15 cellular contexts compared by ENCODE assay signal in genomic region chr4:96052827-96053226, GRCh38.
"Had no signal": no experiment of that assay in that cellular context is flagged by ENCODE, and none has a peak within 500 bp of the region (broad histone marks: within the 10 kb centered on the region; RNA-seq: fewer than 3 reads in every experiment).

No MANE protein-coding gene starts in this region.

- DNase-seq: activated CD4-positive, alpha-beta T cell treated with anti-CD3 and anti-CD28 coated beads, Interleukin-2, amount 50 U/mL, for 48 hours; caudate nucleus; colonic mucosa; gastrocnemius medialis; heart left ventricle; left colon; nucleus accumbens; stimulated activated naive CD8-positive, alpha-beta T cell treated with anti-CD3 and anti-CD28 coated beads, Interleukin-15, Interleukin-2, amounts not matched to agents 100 U/mL and 50 U/mL, for 24 hours; transverse colon; WERI-Rb-1 had no signal

- H3K4me2 ChIP-seq: smooth muscle cell had no signal

- H3K27ac ChIP-seq: colonic mucosa, gastrocnemius medialis, heart left ventricle, right atrium auricular region, transverse colon, WERI-Rb-1 had no signal

- H3K9me3 ChIP-seq: colonic mucosa, gastrocnemius medialis, heart left ventricle, right atrium auricular region, transverse colon had no signal

- H3K4me3 ChIP-seq: colonic mucosa, gastrocnemius medialis, heart left ventricle, lung, right atrium auricular region, smooth muscle cell, transverse colon had no signal

- H3K4me1 ChIP-seq: colonic mucosa, gastrocnemius medialis, heart left ventricle, right atrium auricular region, transverse colon had no signal

- FAIRE-seq: islet of Langerhans had no signal

- H3K36me3 ChIP-seq: colonic mucosa, gastrocnemius medialis, heart left ventricle, right atrium auricular region, transverse colon, WERI-Rb-1 had no signal

- H3K27me3 ChIP-seq: colonic mucosa, gastrocnemius medialis, heart left ventricle, right atrium auricular region, transverse colon had no signal

- ATAC-seq: gastrocnemius medialis; heart left ventricle; left colon; natural killer cell treated with Interleukin-12 subunit alpha and Interleukin-12 subunit beta and Interleukin-15 and Interleukin-18, amount 100 ng/mL, for 72 hours; stimulated activated naive CD8-positive, alpha-beta T cell treated with anti-CD3 and anti-CD28 coated beads, Interleukin-15, Interleukin-2, amounts not matched to agents 100 U/mL and 50 U/mL, for 24 hours had no signal
